In the genomic region with DNA sequence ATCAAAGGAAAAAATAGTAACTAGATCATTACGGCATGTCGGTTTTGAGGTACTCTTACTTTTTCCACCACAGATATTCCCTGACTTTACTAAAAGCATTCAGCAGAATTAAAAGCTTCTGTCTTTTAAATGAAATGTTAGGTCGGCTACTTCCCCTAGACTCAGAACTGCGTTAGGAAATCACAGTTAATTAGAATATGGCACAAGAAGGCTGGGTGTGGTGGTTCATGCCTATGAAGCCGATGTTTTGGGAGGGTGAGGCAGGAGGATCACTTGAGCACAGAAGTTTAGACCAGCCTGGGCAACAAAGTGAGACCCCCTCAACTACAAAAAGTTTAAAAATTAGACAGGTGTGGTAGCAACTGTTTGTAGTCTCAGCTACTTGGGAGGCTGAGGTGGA, we compare ENCODE assay signal across 23 cellular contexts. TPM values are rescaled to one million over a fixed set of nuclear protein-coding genes. Genes with fewer than 3 reads are reported as not detected.
DNase-seq lines count a peak whose midpoint lies in the region; ATAC-seq and TF ChIP-seq lines count a peak whose summit lies in the region.
"Had no signal": no experiment of that assay in that cellular context is flagged by ENCODE, and none has a peak within 500 bp of the region (broad histone marks: within the 10 kb centered on the region; RNA-seq: fewer than 3 reads in every experiment).

No MANE protein-coding gene starts in this region.

- no peak overlapping the region for H2BK12ac ChIP-seq in mesenchymal stem cell (ENCODE audit: low read length in 2 of 2)

- H3K27me3 ChIP-seq in mesenchymal stem cell (ENCODE audit: control insufficient read depth in 1 of 2, insufficient read depth in 1 of 2, low read length in 2 of 2) = no peaks in the 10 kb centered on the region

- no peak overlapping the region for H3K4me3 Mint-ChIP-seq in activated T-helper 17 cell treated with anti-CD3 and anti-CD28 coated beads, Interleukin-2, amount 50 U/mL, for 72 hours
- H3K4me3 Mint-ChIP-seq in nephron (no peak overlapping the region), type B pancreatic cell (peak overlapping the region; percentile 53)
- H3K4me3 Mint-ChIP-seq: GM23338 had no signal

- H3K4me2 ChIP-seq in mesenchymal stem cell (ENCODE audit: low read length, poor library complexity, severe bottlenecking) = no peak overlapping the region

- no peak overlapping the region for H2AFZ ChIP-seq in mesenchymal stem cell (ENCODE audit: low read depth, low read length)
- H2AFZ ChIP-seq: GM23338 had no signal

- no peaks in the 10 kb centered on the region for H3K9me3 ChIP-seq in mesenchymal stem cell (ENCODE audit: control insufficient read depth, low read length)
- H3K9me3 ChIP-seq: HAP-1 had no signal

- WGBS in mesenchymal stem cell = 94% methylated on average over 5 of the region's 5 CpGs

- H3K27me3 Mint-ChIP-seq in activated T-helper 17 cell treated with anti-CD3 and anti-CD28 coated beads, Interleukin-2, amount 50 U/mL, for 72 hours = no peaks in the 10 kb centered on the region
- no peaks in the 10 kb centered on the region for H3K27me3 Mint-ChIP-seq in nephron (ENCODE audit: low read depth)
- H3K27me3 Mint-ChIP-seq in type B pancreatic cell = no peaks in the 10 kb centered on the region

- H3K4ac ChIP-seq in mesenchymal stem cell (ENCODE audit: low read depth in 1 of 2, low read length in 2 of 2) = no peak overlapping the region

- H3K9ac ChIP-seq in mesenchymal stem cell (ENCODE audit: low read length) = no peak overlapping the region

- DNase-seq in CD1c-positive myeloid dendritic cell (ENCODE audit: extremely low spot score) = peak; percentile 38
- no peak for DNase-seq in type B pancreatic cell (ENCODE audit: extremely low spot score, unreplicated experiment)
- DNase-seq in superior temporal gyrus (ENCODE audit: extremely low spot score) = no peak
- DNase-seq in mesenchymal stem cell = no peak
- DNase-seq in medulla oblongata (ENCODE audit: extremely low spot score) = no peak
- DNase-seq: COR-L47, DMS79, KG1, NCI-H1092, NCI-H1436 treated with DMSO at 0.1 percent for 48 hours, NCI-H1930, NCI-H510A treated with DMSO at 0.1 percent for 48 hours, NCI-H774, Right ventricle myocardium superior, SW 1271 had no signal

- H3K4me1 Mint-ChIP-seq in activated T-helper 17 cell treated with anti-CD3 and anti-CD28 coated beads, Interleukin-2, amount 50 U/mL, for 72 hours = peaks cover 7% of the 10 kb centered on the region
- peaks cover 36% of the 10 kb centered on the region for H3K4me1 Mint-ChIP-seq in nephron
- H3K4me1 Mint-ChIP-seq in type B pancreatic cell (ENCODE audit: unreplicated experiment) = peaks cover 28% of the 10 kb centered on the region

- H3K9me3 Mint-ChIP-seq in activated T-helper 17 cell treated with anti-CD3 and anti-CD28 coated beads, Interleukin-2, amount 50 U/mL, for 72 hours = no peaks in the 10 kb centered on the region
- no peaks in the 10 kb centered on the region for H3K9me3 Mint-ChIP-seq in nephron
- H3K9me3 Mint-ChIP-seq in type B pancreatic cell = no peaks in the 10 kb centered on the region
- H3K9me3 Mint-ChIP-seq: GM23338 had no signal

- peaks cover 13 to 26% of the 10 kb centered on the region in 2 experiments for H3K36me3 ChIP-seq in mesenchymal stem cell (ENCODE audit: control insufficient read depth in 1 of 2, insufficient read depth in 2 of 2, low read depth in 1 of 2, low read length in 2 of 2)

- H2BK5ac ChIP-seq in mesenchymal stem cell (ENCODE audit: low read depth, low read length, poor library complexity, severe bottlenecking) = no peak overlapping the region

- peaks cover 17% of the 10 kb centered on the region for H3K79me1 ChIP-seq in mesenchymal stem cell (replicated peaks; ENCODE audit: low read length, poor library complexity, severe bottlenecking)

- no peak overlapping the region for H3K4me3 ChIP-seq in mesenchymal stem cell (ENCODE audit: insufficient read depth in 1 of 2, low read depth in 1 of 2, low read length in 2 of 2)
- H3K4me3 ChIP-seq: GM12878, GM23338, HAP-1, SK-N-MC had no signal

- no peak overlapping the region for H2BK120ac ChIP-seq in mesenchymal stem cell (ENCODE audit: low read depth, low read length)

- no peaks in the 10 kb centered on the region for H3K4me1 ChIP-seq in mesenchymal stem cell (ENCODE audit: control insufficient read depth, insufficient read depth, low read depth, low read length)
- H3K4me1 ChIP-seq: HAP-1 had no signal

- H3K14ac ChIP-seq in mesenchymal stem cell (ENCODE audit: low read length in 2 of 2) = no peak overlapping the region

- no peak for ATAC-seq in activated T-helper 17 cell treated with anti-CD3 and anti-CD28 coated beads, Interleukin-2, amount 50 U/mL, for 72 hours (replicated peaks)
- ATAC-seq: GM12878 had no signal

- H4K8ac ChIP-seq in mesenchymal stem cell (ENCODE audit: low read length) = no peak overlapping the region

- TF ChIP-seq CTCF in nephron (IDR thresholded peaks at IDR 0.05; ENCODE audit: unreplicated experiment in 3 of 3) (no peak), type B pancreatic cell (conservative IDR thresholded peaks at IDR 0.05) (no peak)

- no peak overlapping the region for H3K27ac ChIP-seq in mesenchymal stem cell (ENCODE audit: low read length, poor library complexity, severe bottlenecking)
- H3K27ac ChIP-seq: C4-2B, HL-60, SK-N-MC had no signal

- no peak overlapping the region for H3K23ac ChIP-seq in mesenchymal stem cell (ENCODE audit: low read length in 2 of 2)

- H3K18ac ChIP-seq in mesenchymal stem cell (ENCODE audit: low read depth in 1 of 2, low read length in 2 of 2) = no peak overlapping the region

- no peak overlapping the region for H2BK15ac ChIP-seq in mesenchymal stem cell (ENCODE audit: low read depth, poor library complexity, severe bottlenecking)

- H4K91ac ChIP-seq in mesenchymal stem cell (ENCODE audit: low read length) = no peak overlapping the region

- no peak overlapping the region for H2AK5ac ChIP-seq in mesenchymal stem cell (ENCODE audit: low read length, severe bottlenecking)

- peak overlapping the region; percentile 73 for H3K27ac Mint-ChIP-seq in activated T-helper 17 cell treated with anti-CD3 and anti-CD28 coated beads, Interleukin-2, amount 50 U/mL, for 72 hours
- H3K27ac Mint-ChIP-seq in nephron (peak overlapping the region in 2 of 3 experiments; percentile 45 to 89), type B pancreatic cell (peak overlapping the region; percentile 95)
- H3K27ac Mint-ChIP-seq: GM23338 had no signal

- H3K36me3 Mint-ChIP-seq in activated T-helper 17 cell treated with anti-CD3 and anti-CD28 coated beads, Interleukin-2, amount 50 U/mL, for 72 hours (ENCODE audit: low read depth) = peaks cover 97% of the 10 kb centered on the region
- peaks cover 54% of the 10 kb centered on the region for H3K36me3 Mint-ChIP-seq in nephron (ENCODE audit: low read depth)
- peaks cover 59% of the 10 kb centered on the region for H3K36me3 Mint-ChIP-seq in type B pancreatic cell

RNA-seq across cellular contexts. Expression of gene CEMIP2, which starts 24.4 kb away (rescaled TPM):
- 10 to 100 TPM; 75.3 to 89.1 TPM for total RNA-seq in activated T-helper 17 cell treated with anti-CD3 and anti-CD28 coated beads, Interleukin-2, amount 50 U/mL, for 72 hours
- 58.1 and 97.7 TPM in 2 replicates for total RNA-seq in type B pancreatic cell (ENCODE audit: low replicate concordance)
- 41.7 TPM for polyA plus RNA-seq in mesenchymal stem cell (2013, experiment 1 of 2)
- polyA plus RNA-seq in mesenchymal stem cell (2013, experiment 2 of 2) = 41.7 TPM
